Comparison of ENCODE assay signal across 1 cellular context in genomic region chr16:10971560-10971961, GRCh38.
TF ChIP-seq lines count a peak whose summit lies in the region.

No MANE protein-coding gene starts in this region.

TF ChIP-seq in HCT116, 20 proteins besides CTCF, POLR2A, EP300 and RAD21 (continued from another document):
- TF ChIP-seq EGR1 (IDR thresholded peaks at IDR 0.05; ENCODE audit: low read depth) (no peak), TCF7L2 (IDR thresholded peaks at IDR 0.05; ENCODE audit: borderline replicate concordance, extremely low read depth, insufficient read depth, insufficient read length) (no peak)
TF ChIP-seq in HCT116: peak in this region for 0.
